In the genomic region with DNA sequence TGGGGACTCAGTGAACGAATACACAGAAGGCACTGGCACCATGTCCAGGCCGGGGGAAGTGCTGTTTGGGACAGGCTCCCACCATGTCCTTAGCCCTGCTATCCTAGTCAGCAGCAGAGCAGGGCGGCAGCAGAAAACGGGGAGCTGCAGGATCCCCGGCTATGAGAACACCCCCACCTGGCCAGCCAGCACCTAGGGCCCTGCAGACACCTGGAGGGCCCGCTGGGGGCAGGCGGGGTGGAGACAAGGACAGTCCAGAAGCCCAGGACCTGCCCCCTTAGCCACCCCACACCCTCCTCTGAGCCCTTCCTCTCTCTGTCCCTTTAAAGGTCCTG, we compare ENCODE assay signal across 1 cellular context.
TF ChIP-seq lines count a peak whose summit lies in the region.

No MANE protein-coding gene starts in this region.

TF ChIP-seq in HepG2, 621 proteins besides CTCF, POLR2A, EP300 and RAD21:
- TF ChIP-seq, protein P1, sequence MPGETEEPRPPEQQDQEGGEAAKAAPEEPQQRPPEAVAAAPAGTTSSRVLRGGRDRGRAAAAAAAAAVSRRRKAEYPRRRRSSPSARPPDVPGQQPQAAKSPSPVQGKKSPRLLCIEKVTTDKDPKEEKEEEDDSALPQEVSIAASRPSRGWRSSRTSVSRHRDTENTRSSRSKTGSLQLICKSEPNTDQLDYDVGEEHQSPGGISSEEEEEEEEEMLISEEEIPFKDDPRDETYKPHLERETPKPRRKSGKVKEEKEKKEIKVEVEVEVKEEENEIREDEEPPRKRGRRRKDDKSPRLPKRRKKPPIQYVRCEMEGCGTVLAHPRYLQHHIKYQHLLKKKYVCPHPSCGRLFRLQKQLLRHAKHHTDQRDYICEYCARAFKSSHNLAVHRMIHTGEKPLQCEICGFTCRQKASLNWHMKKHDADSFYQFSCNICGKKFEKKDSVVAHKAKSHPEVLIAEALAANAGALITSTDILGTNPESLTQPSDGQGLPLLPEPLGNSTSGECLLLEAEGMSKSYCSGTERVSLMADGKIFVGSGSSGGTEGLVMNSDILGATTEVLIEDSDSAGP (CRISPR knock-in tag; IDR thresholded peaks at IDR 0.05; ENCODE audit: borderline replicate concordance), result no peak
- TF ChIP-seq, protein P2, sequence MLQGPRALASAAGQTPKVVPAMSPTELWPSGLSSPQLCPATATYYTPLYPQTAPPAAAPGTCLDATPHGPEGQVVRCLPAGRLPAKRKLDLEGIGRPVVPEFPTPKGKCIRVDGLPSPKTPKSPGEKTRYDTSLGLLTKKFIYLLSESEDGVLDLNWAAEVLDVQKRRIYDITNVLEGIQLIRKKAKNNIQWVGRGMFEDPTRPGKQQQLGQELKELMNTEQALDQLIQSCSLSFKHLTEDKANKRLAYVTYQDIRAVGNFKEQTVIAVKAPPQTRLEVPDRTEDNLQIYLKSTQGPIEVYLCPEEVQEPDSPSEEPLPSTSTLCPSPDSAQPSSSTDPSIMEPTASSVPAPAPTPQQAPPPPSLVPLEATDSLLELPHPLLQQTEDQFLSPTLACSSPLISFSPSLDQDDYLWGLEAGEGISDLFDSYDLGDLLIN (CRISPR knock-in tag; IDR thresholded peaks at IDR 0.05; ENCODE audit: borderline replicate concordance), result no peak
- TF ChIP-seq ZC3H4 (CRISPR knock-in tag; IDR thresholded peaks at IDR 0.05; ENCODE audit: borderline replicate concordance), result no peak
- no peak for TF ChIP-seq ZNF30 (CRISPR knock-in tag; IDR thresholded peaks at IDR 0.05)
- TF ChIP-seq ZSCAN25 (CRISPR knock-in tag; IDR thresholded peaks at IDR 0.05), result no peak
- TF ChIP-seq, protein P3, sequence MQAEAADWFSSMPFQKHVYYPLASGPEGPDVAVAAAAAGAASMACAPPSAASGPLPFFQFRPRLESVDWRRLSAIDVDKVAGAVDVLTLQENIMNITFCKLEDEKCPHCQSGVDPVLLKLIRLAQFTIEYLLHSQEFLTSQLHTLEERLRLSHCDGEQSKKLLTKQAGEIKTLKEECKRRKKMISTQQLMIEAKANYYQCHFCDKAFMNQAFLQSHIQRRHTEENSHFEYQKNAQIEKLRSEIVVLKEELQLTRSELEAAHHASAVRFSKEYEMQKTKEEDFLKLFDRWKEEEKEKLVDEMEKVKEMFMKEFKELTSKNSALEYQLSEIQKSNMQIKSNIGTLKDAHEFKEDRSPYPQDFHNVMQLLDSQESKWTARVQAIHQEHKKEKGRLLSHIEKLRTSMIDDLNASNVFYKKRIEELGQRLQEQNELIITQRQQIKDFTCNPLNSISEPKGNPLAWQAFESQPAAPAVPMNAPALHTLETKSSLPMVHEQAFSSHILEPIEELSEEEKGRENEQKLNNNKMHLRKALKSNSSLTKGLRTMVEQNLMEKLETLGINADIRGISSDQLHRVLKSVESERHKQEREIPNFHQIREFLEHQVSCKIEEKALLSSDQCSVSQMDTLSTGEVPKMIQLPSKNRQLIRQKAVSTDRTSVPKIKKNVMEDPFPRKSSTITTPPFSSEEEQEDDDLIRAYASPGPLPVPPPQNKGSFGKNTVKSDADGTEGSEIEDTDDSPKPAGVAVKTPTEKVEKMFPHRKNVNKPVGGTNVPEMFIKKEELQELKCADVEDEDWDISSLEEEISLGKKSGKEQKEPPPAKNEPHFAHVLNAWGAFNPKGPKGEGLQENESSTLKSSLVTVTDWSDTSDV (CRISPR knock-in tag; IDR thresholded peaks at IDR 0.05), result no peak
- TF ChIP-seq ZNF180 (CRISPR knock-in tag; IDR thresholded peaks at IDR 0.05; ENCODE audit: borderline replicate concordance, low read depth), result no peak
- no peak for TF ChIP-seq KLF11 (CRISPR knock-in tag; IDR thresholded peaks at IDR 0.05)
- no peak for TF ChIP-seq ZFAT (CRISPR knock-in tag; conservative IDR thresholded peaks at IDR 0.05)
- no peak for TF ChIP-seq ZNF296 (CRISPR knock-in tag; conservative IDR thresholded peaks at IDR 0.05)
- TF ChIP-seq ZNF256 (CRISPR knock-in tag; conservative IDR thresholded peaks at IDR 0.05), result no peak
- TF ChIP-seq YEATS2 (CRISPR knock-in tag; IDR thresholded peaks at IDR 0.05; ENCODE audit: borderline replicate concordance), result no peak
- TF ChIP-seq NCOR1 (IDR thresholded peaks at IDR 0.05; ENCODE audit: borderline replicate concordance, low read length), result no peak
- TF ChIP-seq PAF1 (CRISPR knock-in tag; IDR thresholded peaks at IDR 0.05), result no peak
- TF ChIP-seq ZBTB21 (CRISPR knock-in tag; IDR thresholded peaks at IDR 0.05), result no peak
- no peak for TF ChIP-seq SIX1 (CRISPR knock-in tag; IDR thresholded peaks at IDR 0.05; ENCODE audit: borderline replicate concordance)
